ENCODE assay signal across 8 cellular contexts in the genomic region with DNA sequence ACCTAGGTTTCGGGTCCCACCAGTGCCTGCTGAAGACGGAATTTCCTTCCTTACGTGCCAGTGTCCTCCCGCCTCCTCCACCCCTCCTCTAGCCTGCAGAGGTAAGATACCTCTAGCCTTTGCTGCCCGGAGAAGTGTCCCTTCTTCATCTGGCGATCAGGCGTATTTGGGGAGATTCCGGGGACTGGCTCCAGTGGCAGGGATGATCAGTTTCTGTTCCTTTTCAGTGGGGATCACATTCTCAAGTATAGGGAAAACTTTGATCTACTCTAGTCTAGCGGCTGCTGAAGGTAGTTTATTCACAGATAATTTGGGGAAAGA. TPM values are rescaled to one million over a fixed set of nuclear protein-coding genes. Genes with fewer than 3 reads are reported as not detected.
DNase-seq lines count a peak whose midpoint lies in the region; TF ChIP-seq lines count a peak whose summit lies in the region.

No MANE protein-coding gene starts in this region.

- peak overlapping the region; percentile 53 for H3K27ac Mint-ChIP-seq in T-helper 1 cell treated with Interleukin-12 subunit alpha and Interleukin-12 subunit beta and Interleukin-4 antibody, amounts not matched to agents 30 μg/mL and 1 μg/mL, for 36 hours

- H3K79me2 ChIP-seq in Karpas-422 (ENCODE audit: low read length), result peaks cover 56% of the 10 kb centered on the region

- H3K4me1 Mint-ChIP-seq in T-helper 1 cell treated with Interleukin-12 subunit alpha and Interleukin-12 subunit beta and Interleukin-4 antibody, amounts not matched to agents 30 μg/mL and 1 μg/mL, for 36 hours (ENCODE audit: low read depth), result peaks cover 35% of the 10 kb centered on the region

- WGBS in adrenal gland, 4 donors, result 0% methylated on average over 5 to 9 of the region's 9 CpGs
- WGBS in suprapubic skin, result 3% methylated on average over 5 of the region's 9 CpGs

- H3K9me3 Mint-ChIP-seq in T-helper 1 cell treated with Interleukin-12 subunit alpha and Interleukin-12 subunit beta and Interleukin-4 antibody, amounts not matched to agents 30 μg/mL and 1 μg/mL, for 36 hours, result no peaks in the 10 kb centered on the region

- H3K4me1 ChIP-seq in Karpas-422 (ENCODE audit: low read length) (peaks cover 54% of the 10 kb centered on the region), adrenal gland (replicated peaks in 1 of 2) (peaks cover 4 to 41% of the 10 kb centered on the region in 2 donors), suprapubic skin (peaks cover 45% of the 10 kb centered on the region)

- H4K20me1 ChIP-seq in Karpas-422 (ENCODE audit: insufficient read depth, low read depth, low read length), result 0 out of 2 replicates have a peak, but pooled peaks cover 5% of the 10 kb centered on the region

- TF ChIP-seq POLR2A in adrenal gland (IDR thresholded peaks at IDR 0.05) (no peak), suprapubic skin (IDR thresholded peaks at IDR 0.05) (no peak)

- H3K27me3 ChIP-seq in Karpas-422 (ENCODE audit: low read length) (no peaks in the 10 kb centered on the region), adrenal gland (no peaks in the 10 kb centered on the region), suprapubic skin (no peaks in the 10 kb centered on the region)

- H2AFZ ChIP-seq in Karpas-422 (ENCODE audit: low read length), result no peak overlapping the region

- intact Hi-C loops in adrenal gland (cut with DNase I), result loop anchor here in 1 of 2 donors (10.0 kb wide), 1 partner anchor 70 kb away; a partner anchor contains a TSS

- DNase-seq in T-helper 1 cell (no peak), Karpas-422 (no peak), adrenal gland (peak in 1 of 7 donors; percentile 33), kidney glomerular epithelial cell (lab: John Stamatoyannopoulos, UW) (peak; percentile 19), suprapubic skin (ENCODE audit: low spot score in 2 of 2) (no peak), GM19240 (ENCODE audit: insufficient read length, low spot score) (no peak), amniotic stem cell (lab: John Stamatoyannopoulos, UW) (no peak)

- H3K27ac ChIP-seq in Karpas-422 (ENCODE audit: low read length), result peak overlapping the region; percentile 61
- peak overlapping the region in 4 of 5 donors; percentile 85 to 98 (median 94) for H3K27ac ChIP-seq in adrenal gland
- H3K27ac ChIP-seq in suprapubic skin, result peak overlapping the region; percentile 98

- H3K4me2 ChIP-seq in Karpas-422 (ENCODE audit: low read depth, low read length, poor library complexity, severe bottlenecking), result peak overlapping the region; percentile 99

- TF ChIP-seq CTCF in adrenal gland (IDR thresholded peaks at IDR 0.05) (peak in 2 of 6 experiments; percentile 11 to 33), suprapubic skin (IDR thresholded peaks at IDR 0.05) (no peak)

- peak overlapping the region; percentile 91 for H3K9ac ChIP-seq in Karpas-422 (ENCODE audit: low read length)

- TF ChIP-seq EP300 in suprapubic skin (IDR thresholded peaks at IDR 0.05), result no peak

- H3K4me3 ChIP-seq in Karpas-422 (ENCODE audit: low read length) (peak overlapping the region; percentile 83), adrenal gland (peak overlapping the region; percentile 93 to 98 (median 97)), suprapubic skin (peak overlapping the region; percentile 99)

- peak overlapping the region; percentile 89 for H3K4me3 Mint-ChIP-seq in T-helper 1 cell treated with Interleukin-12 subunit alpha and Interleukin-12 subunit beta and Interleukin-4 antibody, amounts not matched to agents 30 μg/mL and 1 μg/mL, for 36 hours

- H3K9me2 ChIP-seq in Karpas-422 (replicated peaks; ENCODE audit: insufficient read depth, low read length), result no peaks in the 10 kb centered on the region; the same call in 1 of the 2 replicates

- no peaks in the 10 kb centered on the region for H3K36me3 Mint-ChIP-seq in T-helper 1 cell treated with Interleukin-12 subunit alpha and Interleukin-12 subunit beta and Interleukin-4 antibody, amounts not matched to agents 30 μg/mL and 1 μg/mL, for 36 hours (ENCODE audit: low read depth)

- no peaks in the 10 kb centered on the region for H3K9me3 ChIP-seq in Karpas-422 (ENCODE audit: low read length)
- H3K9me3 ChIP-seq in adrenal gland (replicated peaks in 1 of 3), result no peaks in the 10 kb centered on the region
- H3K9me3 ChIP-seq in suprapubic skin, result no peaks in the 10 kb centered on the region

- H3K27me3 Mint-ChIP-seq in T-helper 1 cell treated with Interleukin-12 subunit alpha and Interleukin-12 subunit beta and Interleukin-4 antibody, amounts not matched to agents 30 μg/mL and 1 μg/mL, for 36 hours (ENCODE audit: low read depth), result no peaks in the 10 kb centered on the region

- 0 out of 2 replicates have a peak, but pooled peaks cover 4% of the 10 kb centered on the region for H3K36me3 ChIP-seq in Karpas-422 (ENCODE audit: insufficient read depth, low read length)
- no peaks in the 10 kb centered on the region for H3K36me3 ChIP-seq in adrenal gland (replicated peaks in 1 of 2)
- no peaks in the 10 kb centered on the region for H3K36me3 ChIP-seq in suprapubic skin

RNA-seq across cellular contexts. Expression of a gene that starts 0.7 kb away (rescaled TPM):
- 72.3 and 117 TPM in 2 replicates for total RNA-seq in Karpas-422 (2014; rRNA removed; shearing (Covaris generic); ENCODE audit: low replicate concordance)
- 10 to 100 TPM; 38.1 to 71.4 (median 46.6) TPM for total RNA-seq in adrenal gland
- polyA plus RNA-seq in adrenal gland, result 10 to 100 TPM in 1 of 3 donors, 1 to 10 TPM in 2; 4.1 to 22.6 (median 7.8) TPM
- 10 to 100 TPM; 60.5 to 90.2 (median 68.4) TPM for total RNA-seq in suprapubic skin
